Comparison of ENCODE assay signal across 5 cellular contexts in the genomic region with DNA sequence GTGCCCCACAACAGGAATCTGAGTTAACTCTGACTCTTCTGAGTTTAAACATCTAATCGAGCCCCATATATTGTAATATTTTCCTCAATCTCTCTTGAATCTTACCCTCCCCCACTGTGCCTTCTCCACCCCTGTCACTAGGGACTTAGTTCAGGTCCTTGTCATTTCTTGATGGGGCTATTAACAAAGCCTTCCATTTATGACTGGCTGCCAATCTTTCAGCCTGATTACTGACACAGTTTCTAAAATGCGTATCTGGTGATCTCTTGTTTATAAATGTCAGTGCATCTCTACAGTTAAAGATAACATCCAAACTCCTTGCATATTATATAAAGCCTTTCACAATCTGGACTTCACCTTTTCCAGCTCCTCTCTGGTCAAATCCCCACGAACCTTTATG.
"Had no signal": no experiment of that assay in that cellular context is flagged by ENCODE, and none has a peak within 500 bp of the region (broad histone marks: within the 10 kb centered on the region; RNA-seq: fewer than 3 reads in every experiment).

No MANE protein-coding gene starts in this region.

- DNase-seq: IMR-90, KBM-7, KG1 had no signal

- H3K27ac ChIP-seq: HL-60 had no signal

- H3K4me3 ChIP-seq: K562 had no signal
